ENCODE assay signal across 9 cellular contexts in genomic region chr4:184395451-184395917, GRCh38.
DNase-seq lines count a peak whose midpoint lies in the region; ATAC-seq and TF ChIP-seq lines count a peak whose summit lies in the region.
"Had no signal": no experiment of that assay in that cellular context is flagged by ENCODE, and none has a peak within 500 bp of the region (broad histone marks: within the 10 kb centered on the region; RNA-seq: fewer than 3 reads in every experiment).

No MANE protein-coding gene starts in this region.

- H3K36me3 ChIP-seq in BLaER1, result peaks cover 46% of the 10 kb centered on the region
- peaks cover 90% of the 10 kb centered on the region for H3K36me3 ChIP-seq in left ventricle myocardium inferior

- intact Hi-C loops in left ventricle myocardium inferior (cut with micrococcal nuclease), result no loop called here

- peak overlapping the region; percentile 89 for H3K4me2 ChIP-seq in BLaER1

- no peaks in the 10 kb centered on the region for H4K20me1 ChIP-seq in BLaER1

- peak overlapping the region; percentile 84 for H3K9ac ChIP-seq in BLaER1

- TF ChIP-seq CTCF in left ventricle myocardium inferior (IDR thresholded peaks at IDR 0.05; ENCODE audit: borderline replicate concordance), result no peak

- H3K27ac ChIP-seq in BLaER1 (peak overlapping the region; percentile 96), left ventricle myocardium inferior (replicated peaks) (peak overlapping the region; percentile 93)

- no peaks in the 10 kb centered on the region for H3K27me3 ChIP-seq in BLaER1
- no peaks in the 10 kb centered on the region for H3K27me3 ChIP-seq in left ventricle myocardium inferior (ENCODE audit: low read depth)

- H3K4me1 ChIP-seq in BLaER1 (peaks cover 79% of the 10 kb centered on the region), left ventricle myocardium inferior (peaks cover 90% of the 10 kb centered on the region)

- peak; percentile 13 for ATAC-seq in GM21367 (IDR thresholded peaks at IDR 0.05; ENCODE audit: unreplicated experiment)
- peak; percentile 3 for ATAC-seq in HG03442 (IDR thresholded peaks at IDR 0.05; ENCODE audit: unreplicated experiment)
- no peak for ATAC-seq in HG02852 (IDR thresholded peaks at IDR 0.05; ENCODE audit: unreplicated experiment)

- DNase-seq in left ventricle myocardium inferior (no peak), Kasumi-1 (lab: John Stamatoyannopoulos, UW) (no peak), kidney tubule cell (ENCODE audit: low spot score) (no peak), AG08396 (ENCODE audit: low spot score) (no peak)
- DNase-seq: NCI-H2029 treated with DMSO at 0.1 percent for 48 hours had no signal

- peak overlapping the region; percentile 44 for H3K4me3 ChIP-seq in BLaER1
- H3K4me3 ChIP-seq in left ventricle myocardium inferior, result no peak overlapping the region

- H3K9me3 ChIP-seq in BLaER1 (0 out of 2 replicates have a peak, but pooled peaks cover 6% of the 10 kb centered on the region), left ventricle myocardium inferior (replicated peaks) (no peaks in the 10 kb centered on the region)
